9 cellular contexts compared by ENCODE assay signal in genomic region chr9:130395810-130396435, GRCh38.
"Had no signal": no experiment of that assay in that cellular context is flagged by ENCODE, and none has a peak within 500 bp of the region (broad histone marks: within the 10 kb centered on the region; RNA-seq: fewer than 3 reads in every experiment).

No MANE protein-coding gene starts in this region.

- H3K36me3 ChIP-seq: HAP-1 had no signal

- H3K4me1 ChIP-seq: HAP-1 had no signal

- H3K9ac ChIP-seq: GM23248 had no signal

- H3K27ac Mint-ChIP-seq: GM23338, HFFc6 had no signal

- H3K4me2 ChIP-seq: GM23338 had no signal

- H2AFZ ChIP-seq: GM23248, GM23338 had no signal

- H3K4me3 Mint-ChIP-seq: GM23338, H9, HFFc6 had no signal

- FAIRE-seq: H1, H54 had no signal

- H3K4me3 ChIP-seq: GM23248, GM23338, HAP-1 had no signal

- H3K9me3 ChIP-seq: HAP-1 had no signal

- DNase-seq: GM23248, GOT3, H9, HCEC 1CT, HFFc6 had no signal

- H3K9me3 Mint-ChIP-seq: GM23338, H9, HFFc6 had no signal

- H3K27ac ChIP-seq: GM23248 had no signal
